Comparison of ENCODE assay signal across 27 cellular contexts in genomic region chr20:50787181-50787580, GRCh38. TPM values are rescaled to one million over a fixed set of nuclear protein-coding genes. Genes with fewer than 3 reads are reported as not detected.
"Had no signal": no experiment of that assay in that cellular context is flagged by ENCODE, and none has a peak within 500 bp of the region (broad histone marks: within the 10 kb centered on the region; RNA-seq: fewer than 3 reads in every experiment).

No MANE protein-coding gene starts in this region.

- H3K79me2 ChIP-seq: hepatocyte had no signal

- H3K4me2 ChIP-seq: hepatocyte had no signal

- H3K27me3 Mint-ChIP-seq: activated CD4-positive, alpha-beta T cell treated with anti-CD3 and anti-CD28 coated beads for 36 hours; activated T-cell treated with anti-CD3 and anti-CD28 coated beads, Interleukin-2, amount 50 U/mL, for 24 hours; activated T-helper 17 cell treated with anti-CD3 and anti-CD28 coated beads, Interleukin-2, amount 50 U/mL, for 72 hours; naive B cell; stimulated activated naive CD8-positive, alpha-beta T cell treated with anti-CD3 and anti-CD28 coated beads, Interleukin-15, amount 100 ng/mL, for 72 hours had no signal

- DNase-seq: activated CD4-positive, alpha-beta T cell treated with anti-CD3 and anti-CD28 coated beads for 36 hours; activated CD4-positive, alpha-beta T cell treated with anti-CD3 and anti-CD28 coated beads, Interleukin-2, amount 50 U/mL, for 4 hours; activated CD8-positive, alpha-beta memory T cell treated with anti-CD3 and anti-CD28 coated beads for 24 hours; activated CD8-positive, alpha-beta memory T cell treated with anti-CD3 and anti-CD28 coated beads, Interleukin-2, amount 50 U/mL, for 4 hours; activated T-cell treated with anti-CD3 and anti-CD28 coated beads, Interleukin-2, amount 50 U/mL, for 24 hours; central memory CD4-positive, alpha-beta T cell; effector memory CD8-positive, alpha-beta T cell; foreskin melanocyte; immature natural killer cell; mesendoderm; naive B cell; retina; stimulated activated CD4-positive, alpha-beta T cell treated with anti-CD3 and anti-CD28 coated beads, Interleukin-4, amount 100 ng/mL, for 1 hour; stimulated activated naive CD8-positive, alpha-beta T cell treated with anti-CD3 and anti-CD28 coated beads, Interleukin-15, amount 100 ng/mL, for 72 hours; T-helper 9 cell; tibial artery had no signal

- H3K4me1 Mint-ChIP-seq: activated T-helper 17 cell treated with anti-CD3 and anti-CD28 coated beads, Interleukin-2, amount 50 U/mL, for 72 hours had no signal

- H3K27ac ChIP-seq: dorsolateral prefrontal cortex, hepatocyte, lower lobe of right lung, spleen, tibial artery had no signal

- H3K9me3 ChIP-seq: lower lobe of right lung, spleen, tibial artery had no signal

- H3K4me3 Mint-ChIP-seq: activated CD4-positive, alpha-beta T cell treated with anti-CD3 and anti-CD28 coated beads for 36 hours; activated T-cell treated with anti-CD3 and anti-CD28 coated beads, Interleukin-2, amount 50 U/mL, for 24 hours; activated T-helper 17 cell treated with anti-CD3 and anti-CD28 coated beads, Interleukin-2, amount 50 U/mL, for 72 hours; effector memory CD8-positive, alpha-beta T cell; immature natural killer cell; naive B cell; stimulated activated naive CD8-positive, alpha-beta T cell treated with anti-CD3 and anti-CD28 coated beads, Interleukin-15, amount 100 ng/mL, for 72 hours; WTC11 had no signal

- H2AFZ ChIP-seq: hepatocyte had no signal

- H3K36me3 ChIP-seq: lower lobe of right lung, spleen, tibial artery had no signal

- H3K36me3 Mint-ChIP-seq: activated naive CD4-positive, alpha-beta T cell treated with anti-CD3 and anti-CD28 coated beads, Interleukin-2, amount 50 U/mL, for 72 hours; immature natural killer cell; naive B cell; WTC11 had no signal

- FAIRE-seq: colon, endothelial cell of umbilical vein, urothelium cell line had no signal

- ATAC-seq: activated CD4-positive, alpha-beta T cell treated with anti-CD3 and anti-CD28 coated beads for 36 hours; activated naive CD4-positive, alpha-beta T cell treated with anti-CD3 and anti-CD28 coated beads, Interleukin-2, amount 50 U/mL, for 72 hours; activated T-helper 17 cell treated with anti-CD3 and anti-CD28 coated beads, Interleukin-2, amount 50 U/mL, for 72 hours; effector memory CD8-positive, alpha-beta T cell; esophagus mucosa; lower lobe of right lung; stimulated activated naive CD8-positive, alpha-beta T cell treated with anti-CD3 and anti-CD28 coated beads, Interleukin-15, amount 100 ng/mL, for 72 hours; WTC11 had no signal

- H3K27me3 ChIP-seq: dorsolateral prefrontal cortex, hepatocyte, spleen had no signal

- H3K4me3 ChIP-seq: dorsolateral prefrontal cortex, hepatocyte, lower lobe of right lung, spleen, tibial artery had no signal

- H3K9me3 Mint-ChIP-seq: activated naive CD4-positive, alpha-beta T cell treated with anti-CD3 and anti-CD28 coated beads, Interleukin-2, amount 50 U/mL, for 72 hours; activated T-cell treated with anti-CD3 and anti-CD28 coated beads, Interleukin-2, amount 50 U/mL, for 24 hours; activated T-helper 17 cell treated with anti-CD3 and anti-CD28 coated beads, Interleukin-2, amount 50 U/mL, for 72 hours; effector memory CD8-positive, alpha-beta T cell; immature natural killer cell; naive B cell; stimulated activated naive CD8-positive, alpha-beta T cell treated with anti-CD3 and anti-CD28 coated beads, Interleukin-15, amount 100 ng/mL, for 72 hours had no signal

- H3K27ac Mint-ChIP-seq: activated CD4-positive, alpha-beta T cell treated with anti-CD3 and anti-CD28 coated beads for 36 hours; activated T-cell treated with anti-CD3 and anti-CD28 coated beads, Interleukin-2, amount 50 U/mL, for 24 hours; activated T-helper 17 cell treated with anti-CD3 and anti-CD28 coated beads, Interleukin-2, amount 50 U/mL, for 72 hours; effector memory CD8-positive, alpha-beta T cell; immature natural killer cell; naive B cell; stimulated activated naive CD8-positive, alpha-beta T cell treated with anti-CD3 and anti-CD28 coated beads, Interleukin-15, amount 100 ng/mL, for 72 hours; WTC11 had no signal

RNA-seq across cellular contexts. Expression of gene PARD6B, which starts 55.8 kb away (rescaled TPM):
- total RNA-seq: endothelial cell of umbilical vein had no signal
